ENCODE assay signal across 21 cellular contexts in genomic region chr2:25632396-25632795, GRCh38.
"Had no signal": no experiment of that assay in that cellular context is flagged by ENCODE, and none has a peak within 500 bp of the region (broad histone marks: within the 10 kb centered on the region; RNA-seq: fewer than 3 reads in every experiment).

No MANE protein-coding gene starts in this region.

- H3K36me3 ChIP-seq: ovary, transverse colon had no signal

- H3K4me1 ChIP-seq: esophagus muscularis mucosa, gastrocnemius medialis, heart right ventricle, testis, transverse colon had no signal

- H3K27me3 ChIP-seq: esophagus muscularis mucosa, gastrocnemius medialis, heart right ventricle, ovary, testis, transverse colon had no signal

- H3K4me3 Mint-ChIP-seq: dendritic cell treated with granulocyte-macrophage colony-stimulating factor and Interleukin-4, amounts not matched to agents 40 ng/mL and 50 ng/mL, for 4 days; effector memory CD8-positive, alpha-beta T cell; naive B cell; neural crest cell; stimulated activated memory B cell treated with anti-CD40 and anti-IgM and Interleukin-4, amounts not matched to agents 10 μg/mL and 1 μg/mL and 100 μg/mL, for 72 hours; stimulated activated naive CD8-positive, alpha-beta T cell treated with anti-CD3 and anti-CD28 coated beads, Interleukin-15, amount 100 ng/mL, for 72 hours had no signal

- H3K27ac ChIP-seq: epithelial cell of prostate, esophagus muscularis mucosa, gastrocnemius medialis, heart right ventricle, ovary, testis, transverse colon had no signal

- H3K9me3 Mint-ChIP-seq: dendritic cell treated with granulocyte-macrophage colony-stimulating factor and Interleukin-4, amounts not matched to agents 40 ng/mL and 50 ng/mL, for 4 days; effector memory CD8-positive, alpha-beta T cell; naive B cell; stimulated activated memory B cell treated with anti-CD40 and anti-IgM and Interleukin-4, amounts not matched to agents 10 μg/mL and 1 μg/mL and 100 μg/mL, for 72 hours; stimulated activated naive CD8-positive, alpha-beta T cell treated with anti-CD3 and anti-CD28 coated beads, Interleukin-15, amount 100 ng/mL, for 72 hours had no signal

- H3K27me3 Mint-ChIP-seq: dendritic cell treated with granulocyte-macrophage colony-stimulating factor and Interleukin-4, amounts not matched to agents 40 ng/mL and 50 ng/mL, for 4 days; effector memory CD8-positive, alpha-beta T cell; naive B cell; stimulated activated memory B cell treated with anti-CD40 and anti-IgM and Interleukin-4, amounts not matched to agents 10 μg/mL and 1 μg/mL and 100 μg/mL, for 72 hours; stimulated activated naive CD8-positive, alpha-beta T cell treated with anti-CD3 and anti-CD28 coated beads, Interleukin-15, amount 100 ng/mL, for 72 hours had no signal

- H3K9me3 ChIP-seq: esophagus muscularis mucosa, gastrocnemius medialis, heart right ventricle, ovary, testis, transverse colon had no signal

- DNase-seq: effector memory CD8-positive, alpha-beta T cell; gastrocnemius medialis; heart right ventricle; hypothalamus; kidney glomerular epithelial cell; mesendoderm; naive B cell; nucleus accumbens; ovary; right cardiac atrium; stimulated activated CD4-positive, alpha-beta T cell treated with anti-CD3 and anti-CD28 coated beads, Interleukin-15, amount 100 ng/mL, for 24 hours; stimulated activated CD4-positive, alpha-beta T cell treated with anti-CD3 and anti-CD28 coated beads, Interleukin-1b, Interleukin-23, amount 100 ng/mL, for 48 hours; stimulated activated CD4-positive, alpha-beta T cell treated with anti-CD3 and anti-CD28 coated beads, Interleukin-4, amount 100 ng/mL, for 24 hours; stimulated activated naive CD8-positive, alpha-beta T cell treated with anti-CD3 and anti-CD28 coated beads, Interleukin-15, amount 100 ng/mL, for 72 hours; testis; transverse colon had no signal

- H3K4me1 Mint-ChIP-seq: neural crest cell; stimulated activated memory B cell treated with anti-CD40 and anti-IgM and Interleukin-4, amounts not matched to agents 10 μg/mL and 1 μg/mL and 100 μg/mL, for 72 hours; stimulated activated naive CD8-positive, alpha-beta T cell treated with anti-CD3 and anti-CD28 coated beads, Interleukin-15, amount 100 ng/mL, for 72 hours had no signal

- H3K4me3 ChIP-seq: esophagus muscularis mucosa, gastrocnemius medialis, heart right ventricle, ovary, testis, transverse colon had no signal

- H3K27ac Mint-ChIP-seq: dendritic cell treated with granulocyte-macrophage colony-stimulating factor and Interleukin-4, amounts not matched to agents 40 ng/mL and 50 ng/mL, for 4 days; effector memory CD8-positive, alpha-beta T cell; stimulated activated memory B cell treated with anti-CD40 and anti-IgM and Interleukin-4, amounts not matched to agents 10 μg/mL and 1 μg/mL and 100 μg/mL, for 72 hours; stimulated activated naive CD8-positive, alpha-beta T cell treated with anti-CD3 and anti-CD28 coated beads, Interleukin-15, amount 100 ng/mL, for 72 hours had no signal
